In genomic region chr1:3711381-3711779, GRCh38 we compare ENCODE assay signal across 1 cellular context.
TF ChIP-seq lines count a peak whose summit lies in the region.

No MANE protein-coding gene starts in this region.

TF ChIP-seq in IMR-90, 13 proteins besides CTCF, POLR2A, EP300 and RAD21 (continued from another document):
- TF ChIP-seq ELK1 (IDR thresholded peaks at IDR 0.05; ENCODE audit: borderline replicate concordance, low read depth, low read length) (no peak), MXI1 (IDR thresholded peaks at IDR 0.05; ENCODE audit: borderline replicate concordance, low read depth, low read length) (no peak), MAFK (IDR thresholded peaks at IDR 0.05; ENCODE audit: low read depth, low read length) (no peak)
